Comparison of ENCODE assay signal across 26 cellular contexts in the genomic region with DNA sequence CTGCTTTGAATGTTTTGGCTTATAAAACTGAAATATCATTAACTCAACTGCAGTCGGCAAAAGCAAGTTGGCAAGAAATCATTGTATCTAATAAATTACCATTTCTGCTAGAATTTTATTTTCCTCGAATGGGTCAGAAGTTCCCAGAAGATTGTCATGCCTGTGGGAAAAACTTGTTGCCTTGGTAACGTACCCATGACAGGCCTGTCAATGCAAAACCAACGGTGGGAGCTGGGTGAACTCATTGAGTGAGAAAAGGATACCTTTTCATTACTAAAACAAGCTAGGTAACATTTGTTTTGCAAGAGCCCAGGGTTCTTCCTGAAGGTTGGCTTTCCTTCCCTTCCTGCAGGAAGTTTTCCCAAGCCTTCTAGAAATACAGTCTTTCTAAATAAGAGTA.
"Had no signal": no experiment of that assay in that cellular context is flagged by ENCODE, and none has a peak within 500 bp of the region (broad histone marks: within the 10 kb centered on the region; RNA-seq: fewer than 3 reads in every experiment).

No MANE protein-coding gene starts in this region.

- H3K27ac ChIP-seq: heart right ventricle, hepatocyte, left ventricle myocardium inferior, neural progenitor cell, neutrophil, parathyroid adenoma, psoas muscle, skin epidermis, spleen, suprapubic skin, thoracic aorta, transverse colon, upper lobe of left lung, vagina had no signal

- H3K36me3 ChIP-seq: heart right ventricle, left ventricle myocardium inferior, neural progenitor cell, neutrophil, spleen, suprapubic skin, thoracic aorta, transverse colon, upper lobe of left lung, vagina had no signal

- H3K4me2 ChIP-seq: hepatocyte, neural progenitor cell had no signal

- H3K4me1 ChIP-seq: left ventricle myocardium inferior, neural progenitor cell, parathyroid adenoma, spleen, suprapubic skin, transverse colon, upper lobe of left lung, vagina had no signal

- H2AFZ ChIP-seq: hepatocyte, neural progenitor cell, parathyroid adenoma had no signal

- H3K9ac ChIP-seq: neural progenitor cell, parathyroid adenoma had no signal

- DNase-seq: heart right ventricle; kidney; left ventricle myocardium inferior; mesendoderm; naive B cell; natural killer cell; nephron progenitor cell; occipital lobe; psoas muscle; retina; right cardiac atrium; spleen; stimulated activated CD4-positive, alpha-beta T cell treated with anti-CD3 and anti-CD28 coated beads, Interleukin-4, amount 100 ng/mL, for 24 hours; stimulated activated naive CD4-positive, alpha-beta T cell; transverse colon; upper lobe of left lung had no signal

- ATAC-seq: heart right ventricle, natural killer cell, psoas muscle, right cardiac atrium, sciatic nerve had no signal

- FAIRE-seq: kidney had no signal

- H3K4me3 ChIP-seq: heart right ventricle, hepatocyte, left ventricle myocardium inferior, lung, neural progenitor cell, psoas muscle, skin epidermis, spleen, suprapubic skin, thoracic aorta, transverse colon, upper lobe of left lung, vagina had no signal

- H3K79me2 ChIP-seq: parathyroid adenoma had no signal

- H3K27me3 ChIP-seq: heart right ventricle, hepatocyte, neural progenitor cell, neutrophil, spleen, suprapubic skin, transverse colon, upper lobe of left lung, vagina had no signal

- H3K9me3 ChIP-seq: heart right ventricle, left ventricle myocardium inferior, neutrophil, psoas muscle, spleen, suprapubic skin, thoracic aorta, transverse colon, upper lobe of left lung, vagina had no signal
